Comparison of ENCODE assay signal across 15 cellular contexts in the genomic region with DNA sequence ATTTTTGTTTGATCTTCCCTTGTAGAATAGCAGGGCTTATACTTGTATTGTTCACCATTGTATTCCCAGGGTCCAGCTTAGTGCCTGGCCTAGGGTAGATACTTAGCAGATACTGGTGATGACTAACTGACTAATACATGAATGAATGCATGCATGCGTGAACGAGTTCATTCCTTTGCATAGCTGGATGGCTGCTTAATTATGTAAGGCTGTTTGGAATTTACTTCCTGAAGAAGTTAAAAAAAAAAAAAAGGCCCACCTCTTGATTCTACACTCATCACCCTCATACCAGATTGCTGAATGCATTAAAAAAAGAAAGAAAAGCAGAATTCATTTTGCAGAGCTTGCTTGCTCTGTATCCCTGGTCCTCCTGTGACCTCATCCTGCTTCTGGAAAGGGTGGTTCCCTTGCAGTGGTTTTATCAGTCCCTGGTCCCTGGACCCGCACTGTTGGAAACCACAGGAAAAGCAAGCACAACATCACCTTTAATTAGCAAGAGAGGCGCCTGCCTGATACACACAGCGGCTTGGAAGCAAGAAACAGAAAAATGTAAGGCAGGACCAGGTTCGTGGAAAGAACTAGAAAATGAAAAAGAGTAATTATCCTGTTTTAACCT.
DNase-seq lines count a peak whose midpoint lies in the region; TF ChIP-seq lines count a peak whose summit lies in the region.
"Had no signal": no experiment of that assay in that cellular context is flagged by ENCODE, and none has a peak within 500 bp of the region (broad histone marks: within the 10 kb centered on the region; RNA-seq: fewer than 3 reads in every experiment).

No MANE protein-coding gene starts in this region.

- TF ChIP-seq CTCF in AG09309 (IDR thresholded peaks at IDR 0.05; ENCODE audit: control insufficient read depth, insufficient read depth, low read depth, low read length, missing control alignments), result no peak
- TF ChIP-seq CTCF in brain microvascular endothelial cell (IDR thresholded peaks at IDR 0.05; ENCODE audit: low read depth, low read length, missing control alignments), result no peak

- H3K36me3 ChIP-seq in brain microvascular endothelial cell (replicated peaks), result no peaks in the 10 kb centered on the region

- no peak overlapping the region for H3K27ac ChIP-seq in brain microvascular endothelial cell
- H3K27ac ChIP-seq: C4-2B had no signal

- no peaks in the 10 kb centered on the region for H3K27me3 ChIP-seq in brain microvascular endothelial cell (replicated peaks)

- in situ Hi-C loops in brain microvascular endothelial cell (cut with HindIII; ENCODE audit: low pct_ligation_motif_present, low sequenced_read_pairs), result no loop called here

- DNase-seq in AG09309 (ENCODE audit: low read depth) (peak; percentile 47), HS-5 (ENCODE audit: low read depth) (peak; percentile 75), brain microvascular endothelial cell (peak; percentile 66), kidney glomerular epithelial cell (lab: John Stamatoyannopoulos, UW) (peak; percentile 99), GF-D8 (lab: John Stamatoyannopoulos, UW) (no peak), activated gamma-delta T cell treated with Interleukin-2 at 50 U/mL for 16 hours (no peak), NCI-H2196 (lab: John Stamatoyannopoulos, UW; ENCODE audit: unreplicated experiment) (no peak), NCI-H2171 treated with DMSO at 0.1 percent for 48 hours (lab: John Stamatoyannopoulos, UW) (no peak)
- DNase-seq: activated CD4-positive, alpha-beta T cell treated with anti-CD3 and anti-CD28 coated beads, Interleukin-2, amount 50 U/mL, for 4 hours; central memory CD4-positive, alpha-beta T cell; Kasumi-1; NCI-H2107; stimulated activated CD4-positive, alpha-beta T cell treated with anti-CD3 and anti-CD28 coated beads, Interleukin-2, amount 100 ng/mL, for 48 hours; stimulated activated naive CD4-positive, alpha-beta T cell had no signal

- H3K4me3 ChIP-seq in AG09309 (ENCODE audit: control insufficient read depth, low read depth, low read length) (no peak overlapping the region), brain microvascular endothelial cell (ENCODE audit: low read depth, low read length) (no peak overlapping the region)

Comparison
In these comparisons a context has a peak if more than half of its experiments do, and no peak if none do; other contexts are left out.
1. DNase-seq: peak in AG09309 (single experiment), HS-5 (single experiment), brain microvascular endothelial cell (single experiment) and kidney glomerular epithelial cell (single experiment); none in GF-D8 (single experiment), activated gamma-delta T cell treated with Interleukin-2 at 50 U/mL for 16 hours (single experiment), NCI-H2196 (single experiment) and NCI-H2171 treated with DMSO at 0.1 percent for 48 hours (single experiment).